ENCODE assay signal across 8 cellular contexts in the genomic region with DNA sequence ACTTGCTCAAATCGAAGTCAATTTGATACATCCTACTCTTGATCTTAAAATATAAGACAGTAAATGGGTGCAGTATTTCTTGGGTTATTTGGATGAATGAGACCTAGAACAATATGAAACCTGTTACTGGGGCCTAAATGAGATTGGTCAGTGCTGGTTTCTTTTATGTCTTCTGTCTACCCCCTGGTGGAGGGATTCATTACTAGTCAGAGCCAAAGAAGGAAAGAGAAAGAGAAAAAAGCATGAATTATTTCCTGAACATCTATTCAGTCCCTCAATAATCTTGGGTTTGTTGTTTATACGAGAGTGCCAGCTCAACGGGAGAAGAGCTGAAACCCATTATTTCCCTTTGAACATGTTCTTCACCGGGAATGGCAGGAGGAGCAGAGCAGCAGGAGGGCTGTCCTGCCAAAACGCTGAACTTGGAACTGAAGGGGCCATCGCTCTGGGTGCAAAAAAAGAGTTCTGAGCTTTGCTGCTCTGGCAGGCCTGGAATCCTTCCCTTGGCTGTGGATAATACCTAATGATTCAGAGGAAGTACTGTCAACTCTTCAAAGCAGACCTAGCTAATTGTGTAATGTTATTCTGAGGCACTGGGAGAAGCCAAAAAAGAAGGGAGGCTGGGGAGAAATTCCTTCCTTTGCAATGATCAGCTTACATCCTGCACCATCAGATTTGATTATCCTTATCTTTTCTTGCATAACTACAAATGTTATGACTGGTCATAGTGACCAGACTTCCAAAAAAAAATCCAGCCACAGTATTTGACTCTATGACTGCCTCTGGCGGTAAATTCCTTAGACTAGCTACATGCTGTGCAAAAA.
DNase-seq lines count a peak whose midpoint lies in the region; ATAC-seq and TF ChIP-seq lines count a peak whose summit lies in the region.

No MANE protein-coding gene starts in this region.

- no peaks in the 10 kb centered on the region for H3K4me1 ChIP-seq in Peyer's patch

- H3K27me3 Mint-ChIP-seq in osteocyte (ENCODE audit: unreplicated experiment), result no peaks in the 10 kb centered on the region

- H3K27ac ChIP-seq in Peyer's patch, result no peak overlapping the region

- no peaks in the 10 kb centered on the region for H3K36me3 Mint-ChIP-seq in osteocyte (ENCODE audit: unreplicated experiment)
- H3K36me3 Mint-ChIP-seq in activated naive CD4-positive, alpha-beta T cell treated with anti-CD3 and anti-CD28 coated beads, Interleukin-2, amount 50 U/mL, for 72 hours, result peaks cover 0 to 19% of the 10 kb centered on the region in 2 donors

- peak; percentile 52 for DNase-seq in AG04449 (ENCODE audit: low read depth, low spot score)
- no peak for DNase-seq in Peyer's patch
- DNase-seq in fibroblast of gingiva (ENCODE audit: low read depth), result peak; percentile 54
- no peak for DNase-seq in osteocyte (ENCODE audit: extremely low spot score, unreplicated experiment)
- no peak for DNase-seq in posterior cingulate gyrus
- DNase-seq in activated naive CD4-positive, alpha-beta T cell treated with anti-CD3 and anti-CD28 coated beads, Interleukin-2, amount 50 U/mL, for 72 hours (ENCODE audit: low spot score in 2 of 2), result no peak

- H3K4me1 Mint-ChIP-seq in osteocyte (ENCODE audit: unreplicated experiment), result peaks cover 16% of the 10 kb centered on the region

- H3K36me3 ChIP-seq in Peyer's patch, result no peaks in the 10 kb centered on the region

- H3K4me3 Mint-ChIP-seq in osteocyte (ENCODE audit: unreplicated experiment), result no peak overlapping the region

- H3K9me3 Mint-ChIP-seq in osteocyte (ENCODE audit: unreplicated experiment), result no peaks in the 10 kb centered on the region
- H3K9me3 Mint-ChIP-seq in activated naive CD4-positive, alpha-beta T cell treated with anti-CD3 and anti-CD28 coated beads, Interleukin-2, amount 50 U/mL, for 72 hours, result no peaks in the 10 kb centered on the region

- CTCF ChIA-PET in AG04449 (lab: Yijun Ruan, JAX), result interaction anchor here (0.7 to 27.0 kb wide), 14 partner anchors 9 to 274 kb away, joined by 3 to 328 read pairs (median 3); a partner anchor contains a TSS

- TF ChIP-seq CTCF in AG04449 (IDR thresholded peaks at IDR 0.05; ENCODE audit: insufficient read depth, low read length, missing control alignments), result peak; percentile 8
- peak; percentile 22 to 73 (median 52) for TF ChIP-seq CTCF in Peyer's patch (IDR thresholded peaks at IDR 0.05)
- TF ChIP-seq CTCF in osteocyte (IDR thresholded peaks at IDR 0.05), result peak; percentile 53

- ATAC-seq in GM18868 (IDR thresholded peaks at IDR 0.05; ENCODE audit: unreplicated experiment) (peak; percentile 87), HG03135 (IDR thresholded peaks at IDR 0.05; ENCODE audit: unreplicated experiment) (peak; percentile 77)
- ATAC-seq in activated naive CD4-positive, alpha-beta T cell treated with anti-CD3 and anti-CD28 coated beads, Interleukin-2, amount 50 U/mL, for 72 hours, result no peak

- intact Hi-C loops in posterior cingulate gyrus (cut with DNase I), result loop anchor here (5.0 kb wide), 2 partner anchors 95 to 270 kb away; no protein-coding TSS in a partner anchor

- POLR2A ChIA-PET in AG04449 (lab: Yijun Ruan, JAX), result interaction anchor here (0.6 to 1.1 kb wide), 2 partner anchors 82 to 854 kb away, joined by 3 read pairs; no protein-coding TSS in a partner anchor

- TF ChIP-seq POLR2A in Peyer's patch (IDR thresholded peaks at IDR 0.05), result no peak

- H3K27me3 ChIP-seq in Peyer's patch, result no peaks in the 10 kb centered on the region

- no peaks in the 10 kb centered on the region for H3K9me3 ChIP-seq in Peyer's patch

- no peak overlapping the region for H3K27ac Mint-ChIP-seq in osteocyte (ENCODE audit: unreplicated experiment)
- no peak overlapping the region for H3K27ac Mint-ChIP-seq in activated naive CD4-positive, alpha-beta T cell treated with anti-CD3 and anti-CD28 coated beads, Interleukin-2, amount 50 U/mL, for 72 hours

- H3K4me3 ChIP-seq in AG04449 (ENCODE audit: low read depth, low read length) (no peak overlapping the region), Peyer's patch (no peak overlapping the region)

Comparison
In these comparisons a context has a peak if more than half of its experiments do, and no peak if none do; other contexts are left out.
1. DNase-seq: peak in AG04449 (single experiment) and fibroblast of gingiva (single experiment); none in Peyer's patch (0 of 3), osteocyte (single experiment), posterior cingulate gyrus (0 of 10) and activated naive CD4-positive, alpha-beta T cell treated with anti-CD3 and anti-CD28 coated beads, Interleukin-2, amount 50 U/mL, for 72 hours (0 of 2).
2. ATAC-seq: peak in GM18868 (single experiment) and HG03135 (single experiment); none in activated naive CD4-positive, alpha-beta T cell treated with anti-CD3 and anti-CD28 coated beads, Interleukin-2, amount 50 U/mL, for 72 hours (0 of 2).
3. Peak in every context shown above with its lines, with median percentiles within 50 percentile points of each other: CTCF ChIP-seq.